1 cellular context compared by ENCODE assay signal in genomic region chr16:2263026-2263425, GRCh38. TPM values are rescaled to one million over a fixed set of nuclear protein-coding genes. Genes with fewer than 3 reads are reported as not detected.
"Had no signal": no experiment of that assay in that cellular context is flagged by ENCODE, and none has a peak within 500 bp of the region (broad histone marks: within the 10 kb centered on the region; RNA-seq: fewer than 3 reads in every experiment).

No MANE protein-coding gene starts in this region.

RNA-seq across cellular contexts. Expression of gene DNASE1L2, which starts 26.8 kb away (rescaled TPM):
- total RNA-seq: stomach had no signal
